ENCODE assay signal across 17 cellular contexts in genomic region chr18:41974661-41975286, GRCh38. TPM values are rescaled to one million over a fixed set of nuclear protein-coding genes. Genes with fewer than 3 reads are reported as not detected.
DNase-seq lines count a peak whose midpoint lies in the region; ATAC-seq and TF ChIP-seq lines count a peak whose summit lies in the region.
"Had no signal": no experiment of that assay in that cellular context is flagged by ENCODE, and none has a peak within 500 bp of the region (broad histone marks: within the 10 kb centered on the region; RNA-seq: fewer than 3 reads in every experiment).

No MANE protein-coding gene starts in this region.

- no peak overlapping the region for H3K4me3 Mint-ChIP-seq in activated CD4-positive, alpha-beta T cell treated with anti-CD3 and anti-CD28 coated beads, Interleukin-2, amount 10 ng/mL, durations not matched to agents 7 days and 5 days
- peak overlapping the region; percentile 35 for H3K4me3 Mint-ChIP-seq in activated naive CD8-positive, alpha-beta T cell
- no peak overlapping the region for H3K4me3 Mint-ChIP-seq in nephron progenitor cell
- H3K4me3 Mint-ChIP-seq: activated T-helper 1 cell treated with anti-CD3 and anti-CD28 coated beads, Interleukin-12 subunit alpha, Interleukin-12 subunit beta, Interleukin-2, Interleukin-4 antibody, amounts not matched to agents 30 ng/mL and 10 ng/mL and 1 ng/mL, durations not matched to agents 14 hours and 24 hours and 36 hours had no signal

- H3K27ac ChIP-seq in brain microvascular endothelial cell (no peak overlapping the region), upper lobe of right lung (no peak overlapping the region)
- H3K27ac ChIP-seq: SK-N-MC, stomach had no signal

- H3K9me3 Mint-ChIP-seq in activated CD4-positive, alpha-beta T cell treated with anti-CD3 and anti-CD28 coated beads, Interleukin-2, amount 10 ng/mL, durations not matched to agents 7 days and 5 days, result no peaks in the 10 kb centered on the region
- no peaks in the 10 kb centered on the region for H3K9me3 Mint-ChIP-seq in activated naive CD8-positive, alpha-beta T cell (ENCODE audit: low read depth)
- no peaks in the 10 kb centered on the region for H3K9me3 Mint-ChIP-seq in nephron progenitor cell
- H3K9me3 Mint-ChIP-seq: activated T-helper 1 cell treated with anti-CD3 and anti-CD28 coated beads, Interleukin-12 subunit alpha, Interleukin-12 subunit beta, Interleukin-2, Interleukin-4 antibody, amounts not matched to agents 30 ng/mL and 10 ng/mL and 1 ng/mL, durations not matched to agents 14 hours and 24 hours and 36 hours had no signal

- H3K4me3 ChIP-seq in brain microvascular endothelial cell (ENCODE audit: low read depth, low read length) (no peak overlapping the region), upper lobe of right lung (no peak overlapping the region)
- H3K4me3 ChIP-seq: SK-N-MC, stomach had no signal

- H3K36me3 Mint-ChIP-seq in activated CD4-positive, alpha-beta T cell treated with anti-CD3 and anti-CD28 coated beads, Interleukin-2, amount 10 ng/mL, durations not matched to agents 7 days and 5 days (ENCODE audit: low read depth), result peaks cover 30% of the 10 kb centered on the region
- H3K36me3 Mint-ChIP-seq in activated naive CD8-positive, alpha-beta T cell, result peaks cover 20% of the 10 kb centered on the region
- peaks cover 34% of the 10 kb centered on the region for H3K36me3 Mint-ChIP-seq in nephron progenitor cell (ENCODE audit: low read depth)

- no peaks in the 10 kb centered on the region for H3K27me3 ChIP-seq in brain microvascular endothelial cell (replicated peaks)
- H3K27me3 ChIP-seq in upper lobe of right lung, result no peaks in the 10 kb centered on the region
- H3K27me3 ChIP-seq: stomach had no signal

- peak; percentile 17 to 23 for DNase-seq in activated CD4-positive, alpha-beta T cell treated with anti-CD3 and anti-CD28 coated beads, Interleukin-2, amount 50 U/mL, for 48 hours
- DNase-seq in activated CD4-positive, alpha-beta T cell treated with anti-CD3 and anti-CD28 coated beads, Interleukin-2, amount 10 ng/mL, durations not matched to agents 7 days and 5 days, result no peak
- DNase-seq in nephron progenitor cell (no peak), brain microvascular endothelial cell (no peak), DMS 273 (lab: John Stamatoyannopoulos, UW; ENCODE audit: unreplicated experiment) (no peak), upper lobe of right lung (no peak)
- DNase-seq: effector CD4-positive, alpha-beta T cell; GOT3; KBM-7; NCI-H1417 treated with DMSO at 0.1 percent for 48 hours; NCI-H524; OCI-M1; stomach had no signal

- no peaks in the 10 kb centered on the region for H3K4me1 ChIP-seq in upper lobe of right lung

- CTCF ChIA-PET in activated CD4-positive, alpha-beta T cell treated with anti-CD3 and anti-CD28 coated beads, Interleukin-2, amount 10 ng/mL, durations not matched to agents 7 days and 5 days (lab: Charles Lee), result no interaction called here

- H3K9me3 ChIP-seq in upper lobe of right lung, result no peaks in the 10 kb centered on the region
- H3K9me3 ChIP-seq: stomach had no signal

- POLR2A ChIA-PET in activated CD4-positive, alpha-beta T cell treated with anti-CD3 and anti-CD28 coated beads, Interleukin-2, amount 10 ng/mL, durations not matched to agents 7 days and 5 days (lab: Charles Lee), result no interaction called here

- TF ChIP-seq CTCF in nephron progenitor cell (IDR thresholded peaks at IDR 0.05) (no peak), brain microvascular endothelial cell (IDR thresholded peaks at IDR 0.05; ENCODE audit: low read depth, low read length, missing control alignments) (no peak), upper lobe of right lung (IDR thresholded peaks at IDR 0.05) (no peak)

- in situ Hi-C loops in brain microvascular endothelial cell (cut with HindIII; ENCODE audit: low pct_ligation_motif_present, low sequenced_read_pairs), result no loop called here

- ATAC-seq in GM19463 (IDR thresholded peaks at IDR 0.05; ENCODE audit: unreplicated experiment) (peak; percentile 56), upper lobe of right lung (no peak)

- peaks cover 30% of the 10 kb centered on the region for H3K4me1 Mint-ChIP-seq in activated CD4-positive, alpha-beta T cell treated with anti-CD3 and anti-CD28 coated beads, Interleukin-2, amount 10 ng/mL, durations not matched to agents 7 days and 5 days
- H3K4me1 Mint-ChIP-seq in activated naive CD8-positive, alpha-beta T cell (ENCODE audit: low read depth), result peaks cover 65% of the 10 kb centered on the region
- H3K4me1 Mint-ChIP-seq in nephron progenitor cell, result peaks cover 10% of the 10 kb centered on the region

- H3K27me3 Mint-ChIP-seq in activated CD4-positive, alpha-beta T cell treated with anti-CD3 and anti-CD28 coated beads, Interleukin-2, amount 10 ng/mL, durations not matched to agents 7 days and 5 days, result no peaks in the 10 kb centered on the region
- no peaks in the 10 kb centered on the region for H3K27me3 Mint-ChIP-seq in activated naive CD8-positive, alpha-beta T cell
- no peaks in the 10 kb centered on the region for H3K27me3 Mint-ChIP-seq in nephron progenitor cell (ENCODE audit: low read depth, poor library complexity)

- intact Hi-C loops in upper lobe of right lung (cut with DNase I), result no loop called here

- H3K27ac Mint-ChIP-seq in activated CD4-positive, alpha-beta T cell treated with anti-CD3 and anti-CD28 coated beads, Interleukin-2, amount 10 ng/mL, durations not matched to agents 7 days and 5 days, result no peak overlapping the region
- peak overlapping the region; percentile 30 for H3K27ac Mint-ChIP-seq in activated naive CD8-positive, alpha-beta T cell
- peak overlapping the region; percentile 0 for H3K27ac Mint-ChIP-seq in nephron progenitor cell
- H3K27ac Mint-ChIP-seq: activated T-helper 1 cell treated with anti-CD3 and anti-CD28 coated beads, Interleukin-12 subunit alpha, Interleukin-12 subunit beta, Interleukin-2, Interleukin-4 antibody, amounts not matched to agents 30 ng/mL and 10 ng/mL and 1 ng/mL, durations not matched to agents 14 hours and 24 hours and 36 hours had no signal

- H3K36me3 ChIP-seq in brain microvascular endothelial cell (replicated peaks) (peaks cover 17% of the 10 kb centered on the region), upper lobe of right lung (peaks cover 22% of the 10 kb centered on the region)

RNA-seq across cellular contexts. Expression of gene PIK3C3, which starts 19.7 kb away (rescaled TPM):
- total RNA-seq in activated CD4-positive, alpha-beta T cell treated with anti-CD3 and anti-CD28 coated beads, Interleukin-2, amount 10 ng/mL, durations not matched to agents 7 days and 5 days, result 10 to 100 TPM; 42.5 to 45.1 TPM
- 54.2 TPM for total RNA-seq in upper lobe of right lung

Comparison
In these comparisons a context has a peak if more than half of its experiments do, and no peak if none do; other contexts are left out.
1. DNase-seq: peak in activated CD4-positive, alpha-beta T cell treated with anti-CD3 and anti-CD28 coated beads, Interleukin-2, amount 50 U/mL, for 48 hours (2 of 2); none in activated CD4-positive, alpha-beta T cell treated with anti-CD3 and anti-CD28 coated beads, Interleukin-2, amount 10 ng/mL, durations not matched to agents 7 days and 5 days (single experiment), nephron progenitor cell (single experiment), brain microvascular endothelial cell (single experiment), DMS 273 (single experiment) and upper lobe of right lung (single experiment).